Comparison of ENCODE assay signal across 16 cellular contexts in the genomic region with DNA sequence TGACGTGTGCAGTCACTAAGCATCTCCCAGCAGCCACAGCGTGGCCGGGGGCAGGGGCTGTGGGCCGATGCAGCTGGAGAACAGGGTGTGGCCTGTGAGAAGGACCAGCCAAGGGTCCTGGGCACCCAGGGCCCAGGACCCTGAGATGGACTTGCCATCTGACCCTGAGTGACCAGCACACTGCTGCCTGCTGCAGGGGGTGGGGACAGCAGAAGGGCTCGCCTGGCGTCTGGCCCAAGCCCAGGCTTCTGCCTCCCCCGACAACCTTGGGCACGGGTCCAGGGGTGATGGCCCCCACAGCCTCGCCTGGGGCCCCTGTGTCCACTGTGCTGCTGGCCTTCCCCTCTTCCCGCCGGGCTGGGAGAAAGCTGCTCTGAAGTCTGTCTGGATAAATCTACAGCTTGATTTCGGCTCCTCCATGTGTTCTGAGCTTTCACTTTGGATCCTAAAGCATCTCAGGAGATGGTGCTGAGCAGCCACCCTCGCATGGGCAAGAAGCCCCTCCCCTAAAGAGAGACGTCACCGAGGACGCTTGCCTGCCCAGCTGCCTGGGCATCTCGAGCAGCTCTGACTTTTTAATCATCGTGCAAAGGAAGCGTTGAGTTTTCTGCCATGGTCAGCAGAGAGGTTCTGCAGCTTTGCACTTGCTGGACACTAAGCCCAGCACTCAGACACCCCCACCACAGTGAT. TPM values are rescaled to one million over a fixed set of nuclear protein-coding genes. Genes with fewer than 3 reads are reported as not detected.
DNase-seq lines count a peak whose midpoint lies in the region; ATAC-seq and TF ChIP-seq lines count a peak whose summit lies in the region.
"Had no signal": no experiment of that assay in that cellular context is flagged by ENCODE, and none has a peak within 500 bp of the region (broad histone marks: within the 10 kb centered on the region; RNA-seq: fewer than 3 reads in every experiment).

No MANE protein-coding gene starts in this region.

- H2BK15ac ChIP-seq in IMR-90 (ENCODE audit: low read depth, low read length), result no peak overlapping the region

- intact Hi-C loops in IMR-90 (cut with micrococcal nuclease), result no loop called here
- intact Hi-C loops in spleen (cut with DNase I; ENCODE audit: low total_unique reads), result no loop called here

- H4K8ac ChIP-seq in IMR-90 (ENCODE audit: low read depth in 2 of 2, low read length in 2 of 2), result no peak overlapping the region

- no peaks in the 10 kb centered on the region for H3K9me1 ChIP-seq in IMR-90 (ENCODE audit: insufficient read depth, low read length)

- H3K14ac ChIP-seq in IMR-90 (replicated peaks; ENCODE audit: low read depth, low read length), result no peak overlapping the region

- no peaks in the 10 kb centered on the region for H3K79me1 ChIP-seq in IMR-90 (ENCODE audit: low read depth in 1 of 2, low read length in 2 of 2)

- DNase-seq in Ammon's horn (ENCODE audit: low spot score) (peak; percentile 24), IMR-90 (no peak), middle frontal gyrus (ENCODE audit: extremely low spot score, low spot score) (peak; percentile 33), spleen (no peak), OCI-M1 (lab: John Stamatoyannopoulos, UW) (no peak)
- no peak for DNase-seq in activated CD4-positive, alpha-beta T cell treated with anti-CD3 and anti-CD28 coated beads for 48 hours
- DNase-seq in NK-92 treated with Interleukin-12 subunit alpha and Interleukin-12 subunit beta, amount 100 ng/mL, for 24 hours (lab: John Stamatoyannopoulos, UW), result no peak
- DNase-seq: HCEC 1CT, MV-4-11, NCI-H1417 treated with DMSO at 0.1 percent for 48 hours, NCI-H1930, NCI-H2171 treated with DMSO at 0.1 percent for 48 hours, SHP77 treated with DMSO at 0.1 percent for 48 hours had no signal

- no peak overlapping the region for H2BK20ac ChIP-seq in IMR-90 (ENCODE audit: low read depth, low read length)

- H2BK120ac ChIP-seq in IMR-90 (ENCODE audit: low read depth, low read length), result no peak overlapping the region

- TF ChIP-seq CTCF in IMR-90 (conservative IDR thresholded peaks at IDR 0.05; ENCODE audit: low read depth, low read length) (no peak), spleen (IDR thresholded peaks at IDR 0.05 in 8 of 11, conservative IDR thresholded peaks at IDR 0.05 in 3 of 11) (no peak)

- H2AK9ac ChIP-seq in IMR-90 (replicated peaks; ENCODE audit: low read depth, low read length, poor library complexity), result no peak overlapping the region

- no TSS peak for BruUV-seq in IMR-90 (replicated peaks; lab: Mats Ljungman, UMichigan)

- no peak overlapping the region for H2BK5ac ChIP-seq in IMR-90 (ENCODE audit: low read depth, low read length, poor library complexity, severe bottlenecking)

- H3K27ac ChIP-seq in IMR-90 (ENCODE audit: insufficient read depth, low read length) (no peak overlapping the region), spleen (peak overlapping the region in 5 of 8 donors; percentile 46 to 83 (median 75))
- H3K27ac ChIP-seq: BLaER1, HL-60 had no signal

- H3K4me2 ChIP-seq in IMR-90 (ENCODE audit: low read depth, low read length), result no peak overlapping the region
- H3K4me2 ChIP-seq: BLaER1 had no signal

- H3K27me3 ChIP-seq in IMR-90 (ENCODE audit: control insufficient read depth, insufficient read depth, low read length) (peaks cover 14% of the 10 kb centered on the region; the same call in 1 of the 2 replicates), spleen (replicated peaks in 1 of 7) (peaks cover 0 to 38% (median 13%) of the 10 kb centered on the region in 7 donors)
- H3K27me3 ChIP-seq: BLaER1 had no signal

- no peaks in the 10 kb centered on the region for H3K4me1 ChIP-seq in IMR-90 (ENCODE audit: control insufficient read depth, insufficient read depth, low read length)
- H3K4me1 ChIP-seq in spleen, result peaks cover 0 to 90% (median 36%) of the 10 kb centered on the region in 6 donors

- H3K4ac ChIP-seq in IMR-90 (ENCODE audit: low read depth, low read length), result no peak overlapping the region

- H3K4me3 ChIP-seq in IMR-90 (ENCODE audit: insufficient read depth, low read depth, low read length) (no peak overlapping the region), spleen (peak overlapping the region in 3 of 8 donors; percentile 13 to 41 (median 19))
- H3K4me3 ChIP-seq: BLaER1, GM12878 had no signal

- in situ Hi-C loops in IMR-90 (cut with MboI; ENCODE audit: low sequenced_read_pairs), result loop anchor here (10.0 kb wide), 1 partner anchor 417 kb away; no protein-coding TSS in a partner anchor

- H4K5ac ChIP-seq in IMR-90 (ENCODE audit: low read depth, low read length), result no peak overlapping the region

- no peak overlapping the region for H3K9ac ChIP-seq in IMR-90 (ENCODE audit: low read depth, low read length)
- H3K9ac ChIP-seq: BLaER1 had no signal

- dilution Hi-C loops in IMR-90 (cut with HindIII; ENCODE audit: low sequenced_read_pairs, unreplicated experiment), result no loop called here

- 14% methylated on average over 16 of the region's 19 CpGs; no CpG with 5 or more reads in 1 of the 2 experiments for WGBS in IMR-90 (ENCODE audit: extremely low coverage in 2 of 2, insufficient read length in 1 of 2), 2 experiments
- WGBS in spleen, 5 donors, result 32 to 52% (median 46%) methylated on average over 9 to 19 of the region's 19 CpGs

- no peak overlapping the region for H2AFZ ChIP-seq in IMR-90 (replicated peaks; ENCODE audit: low read length, poor library complexity)

- POLR2A ChIA-PET in IMR-90 (lab: Charles Lee; ENCODE audit: unreplicated experiment), result no interaction called here

- H3K18ac ChIP-seq in IMR-90 (ENCODE audit: low read depth, low read length), result no peak overlapping the region

- no peak overlapping the region for H2AK5ac ChIP-seq in IMR-90 (ENCODE audit: low read depth, low read length)

- no peak overlapping the region for H3K23ac ChIP-seq in IMR-90 (ENCODE audit: low read depth, low read length)

- no peaks in the 10 kb centered on the region for H4K20me1 ChIP-seq in IMR-90 (ENCODE audit: insufficient read depth, low read length)
- H4K20me1 ChIP-seq: BLaER1 had no signal

- no peak for TF ChIP-seq RAD21 in IMR-90 (IDR thresholded peaks at IDR 0.05; ENCODE audit: low read length)

- ATAC-seq in IMR-90 (ENCODE audit: low read depth), result peak; percentile 51
- ATAC-seq: GM12878 had no signal

- CTCF ChIA-PET in IMR-90 (lab: Yijun Ruan, JAX), result no interaction called here

- H3K9me3 ChIP-seq in IMR-90 (ENCODE audit: control insufficient read depth, insufficient read depth, low read length), result no peaks in the 10 kb centered on the region
- H3K9me3 ChIP-seq in spleen, result no peaks in the 10 kb centered on the region
- H3K9me3 ChIP-seq: BLaER1 had no signal

- H3K56ac ChIP-seq in IMR-90 (ENCODE audit: extremely low read depth, insufficient read depth, low read length), result no peak overlapping the region

- H3K36me3 ChIP-seq in IMR-90 (ENCODE audit: control insufficient read depth, insufficient read depth, low read length) (no peaks in the 10 kb centered on the region), spleen (peaks cover 0 to 18% (median 0%) of the 10 kb centered on the region in 6 donors)
- H3K36me3 ChIP-seq: BLaER1 had no signal

- TF ChIP-seq POLR2A in IMR-90 (IDR thresholded peaks at IDR 0.05; ENCODE audit: low read depth, low read length) (no peak), spleen (IDR thresholded peaks at IDR 0.05) (no peak)

- no peak overlapping the region for H4K91ac ChIP-seq in IMR-90 (ENCODE audit: insufficient read depth, low read depth, low read length)

TF ChIP-seq in IMR-90, 13 proteins besides CTCF, POLR2A, EP300 and RAD21:
- no peak for TF ChIP-seq ELK1 (IDR thresholded peaks at IDR 0.05; ENCODE audit: borderline replicate concordance, low read depth, low read length)
- no peak for TF ChIP-seq NFE2L2 (IDR thresholded peaks at IDR 0.05; ENCODE audit: low read depth, low read length)
TF ChIP-seq in IMR-90: peak in this region for 0.

RNA-seq across cellular contexts. Expression of gene KCNT1, which starts 5.6 kb away (rescaled TPM):
- total RNA-seq in IMR-90 (2012; rRNA removed), result not detected in 2 replicates
- polyA plus RNA-seq in IMR-90 (2012; rRNA removed), result not detected in 2 replicates
- not detected in 2 replicates for polyA plus RNA-seq in IMR-90 (2012; cell fraction: cytosol; rRNA removed)
- 0.02 TPM in 1 of 2 replicates, not detected in the other for polyA plus RNA-seq in IMR-90 (2012; cell fraction: nucleus; rRNA removed; ENCODE audit: low replicate concordance)
- 10 to 100 TPM in 6 of 7 donors, 1 to 10 TPM in 1; 8.3 to 41.5 (median 27.0) TPM for total RNA-seq in spleen
- 10 to 100 TPM in 1 of 3 donors, 1 to 10 TPM in 2; 1.0 to 18.4 (median 5.6) TPM for polyA plus RNA-seq in spleen
- total RNA-seq: GM12878 had no signal
- polyA plus RNA-seq: GM12878 had no signal

RNA-seq across cellular contexts. Expression of gene SOHLH1, which starts 8.3 kb away (rescaled TPM):
- total RNA-seq in IMR-90 (2012; rRNA removed), result not detected in 2 replicates
- not detected in 2 replicates for polyA plus RNA-seq in IMR-90 (2012; rRNA removed)
- not detected in 2 replicates for polyA plus RNA-seq in IMR-90 (2012; cell fraction: cytosol; rRNA removed)
- not detected in 2 replicates for polyA plus RNA-seq in IMR-90 (2012; cell fraction: nucleus; rRNA removed; ENCODE audit: low replicate concordance)
- not detected for total RNA-seq in spleen
- under 1 TPM in 2 of 3 donors, not detected in 1; 0.07 to 0.10 TPM for polyA plus RNA-seq in spleen
- total RNA-seq: GM12878 had no signal
- polyA plus RNA-seq: GM12878 had no signal

RNA-seq across cellular contexts. Expression of gene LCN9, which starts 44.5 kb away (rescaled TPM):
- total RNA-seq in IMR-90 (2012; rRNA removed) (not detected in 2 replicates), spleen (not detected)
- polyA plus RNA-seq in IMR-90 (2012; rRNA removed) (not detected in 2 replicates), spleen (not detected)
- polyA plus RNA-seq in IMR-90 (2012; cell fraction: cytosol; rRNA removed), result not detected in 2 replicates
- not detected in 2 replicates for polyA plus RNA-seq in IMR-90 (2012; cell fraction: nucleus; rRNA removed; ENCODE audit: low replicate concordance)
- total RNA-seq: GM12878 had no signal
- polyA plus RNA-seq: GM12878 had no signal

Comparison
In these comparisons a context has a peak if more than half of its experiments do, and no peak if none do; other contexts are left out.
1. DNase-seq: peak in Ammon's horn (single experiment) and middle frontal gyrus (single experiment); none in IMR-90 (single experiment), spleen (single experiment), OCI-M1 (single experiment), activated CD4-positive, alpha-beta T cell treated with anti-CD3 and anti-CD28 coated beads for 48 hours (single experiment) and NK-92 treated with Interleukin-12 subunit alpha and Interleukin-12 subunit beta, amount 100 ng/mL, for 24 hours (single experiment).